1 cellular context compared by ENCODE assay signal in genomic region chr9:101387871-101388506, GRCh38.
TF ChIP-seq lines count a peak whose summit lies in the region.

No MANE protein-coding gene starts in this region.

TF ChIP-seq in HepG2, 621 proteins besides CTCF, POLR2A, EP300 and RAD21 (continued from another document and continues in another):
- TF ChIP-seq FOXO4 (CRISPR knock-in tag; conservative IDR thresholded peaks at IDR 0.05) (no peak), ZNF629 (CRISPR knock-in tag; conservative IDR thresholded peaks at IDR 0.05) (no peak), GPN1 (CRISPR knock-in tag; IDR thresholded peaks at IDR 0.05; ENCODE audit: borderline replicate concordance) (no peak), PRDM15 (CRISPR knock-in tag; IDR thresholded peaks at IDR 0.05) (no peak), NR2F1 (CRISPR knock-in tag; IDR thresholded peaks at IDR 0.05) (no peak), ZMYM2 (CRISPR knock-in tag; IDR thresholded peaks at IDR 0.05) (no peak), SIN3A (IDR thresholded peaks at IDR 0.05; ENCODE audit: borderline replicate concordance, low read depth, low read length) (no peak), ZNF879 (CRISPR knock-in tag; IDR thresholded peaks at IDR 0.05) (no peak), THAP9 (CRISPR knock-in tag; IDR thresholded peaks at IDR 0.05; ENCODE audit: borderline replicate concordance) (no peak), SP1 (IDR thresholded peaks at IDR 0.05) (no peak), SP1 (CRISPR knock-in tag; IDR thresholded peaks at IDR 0.05) (no peak), GTF3A (CRISPR knock-in tag; conservative IDR thresholded peaks at IDR 0.05) (no peak), NR0B2 (CRISPR knock-in tag; IDR thresholded peaks at IDR 0.05) (no peak), TBL1XR1 (IDR thresholded peaks at IDR 0.05; ENCODE audit: borderline replicate concordance, low read length, partially characterized antibody) (no peak), MIER3 (CRISPR knock-in tag; IDR thresholded peaks at IDR 0.05; ENCODE audit: borderline replicate concordance) (peak; percentile 40; the same call in 1 of the 2 replicates), ZNF549 (CRISPR knock-in tag; IDR thresholded peaks at IDR 0.05) (no peak), EED (CRISPR knock-in tag; IDR thresholded peaks at IDR 0.05) (no peak), SRY (CRISPR knock-in tag; IDR thresholded peaks at IDR 0.05) (no peak), ATAD3A (CRISPR knock-in tag; IDR thresholded peaks at IDR 0.05) (no peak), DRAP1 (CRISPR knock-in tag; IDR thresholded peaks at IDR 0.05) (no peak), ZNF703 (CRISPR knock-in tag; IDR thresholded peaks at IDR 0.05; ENCODE audit: borderline replicate concordance) (no peak), DMAP1 (CRISPR knock-in tag; IDR thresholded peaks at IDR 0.05) (0 out of 2 replicates have a peak, but pooled peaks have one; percentile 38), NFE2L1 (CRISPR knock-in tag; IDR thresholded peaks at IDR 0.05; ENCODE audit: borderline replicate concordance) (no peak), RFX3 (CRISPR knock-in tag; IDR thresholded peaks at IDR 0.05) (no peak), LCORL (IDR thresholded peaks at IDR 0.05) (no peak), LCORL (CRISPR knock-in tag; IDR thresholded peaks at IDR 0.05) (no peak), CBX5 (CRISPR knock-in tag; IDR thresholded peaks at IDR 0.05; ENCODE audit: borderline replicate concordance) (no peak), ZNF441 (CRISPR knock-in tag; IDR thresholded peaks at IDR 0.05; ENCODE audit: borderline replicate concordance) (0 out of 2 replicates have a peak, but pooled peaks have one; percentile 22), ZBTB38 (CRISPR knock-in tag; IDR thresholded peaks at IDR 0.05) (no peak), ZSCAN31 (CRISPR knock-in tag; IDR thresholded peaks at IDR 0.05; ENCODE audit: low read depth) (no peak), NFRKB (IDR thresholded peaks at IDR 0.05) (no peak), MIXL1 (CRISPR knock-in tag; IDR thresholded peaks at IDR 0.05) (no peak; the same call in 1 of the 2 replicates), KMT2A (CRISPR knock-in tag; IDR thresholded peaks at IDR 0.05) (no peak), STAG1 (CRISPR knock-in tag; IDR thresholded peaks at IDR 0.05) (peak; percentile 90), HNRNPK (IDR thresholded peaks at IDR 0.05; ENCODE audit: low read depth, low read length, poor library complexity, severe bottlenecking) (no peak), CC2D1A (CRISPR knock-in tag; IDR thresholded peaks at IDR 0.05) (no peak), KLF11 (CRISPR knock-in tag; IDR thresholded peaks at IDR 0.05) (0 out of 2 replicates have a peak, but pooled peaks have one; percentile 58), MED13 (CRISPR knock-in tag; IDR thresholded peaks at IDR 0.05) (no peak), ZNF792 (CRISPR knock-in tag; IDR thresholded peaks at IDR 0.05) (no peak), ZNF839 (CRISPR knock-in tag; IDR thresholded peaks at IDR 0.05; ENCODE audit: borderline replicate concordance) (no peak), ZNF713 (CRISPR knock-in tag; IDR thresholded peaks at IDR 0.05) (no peak), TERF1 (CRISPR knock-in tag; IDR thresholded peaks at IDR 0.05) (no peak), ZNF556 (CRISPR knock-in tag; IDR thresholded peaks at IDR 0.05; ENCODE audit: borderline replicate concordance) (no peak)
- TF ChIP-seq, protein P1, sequence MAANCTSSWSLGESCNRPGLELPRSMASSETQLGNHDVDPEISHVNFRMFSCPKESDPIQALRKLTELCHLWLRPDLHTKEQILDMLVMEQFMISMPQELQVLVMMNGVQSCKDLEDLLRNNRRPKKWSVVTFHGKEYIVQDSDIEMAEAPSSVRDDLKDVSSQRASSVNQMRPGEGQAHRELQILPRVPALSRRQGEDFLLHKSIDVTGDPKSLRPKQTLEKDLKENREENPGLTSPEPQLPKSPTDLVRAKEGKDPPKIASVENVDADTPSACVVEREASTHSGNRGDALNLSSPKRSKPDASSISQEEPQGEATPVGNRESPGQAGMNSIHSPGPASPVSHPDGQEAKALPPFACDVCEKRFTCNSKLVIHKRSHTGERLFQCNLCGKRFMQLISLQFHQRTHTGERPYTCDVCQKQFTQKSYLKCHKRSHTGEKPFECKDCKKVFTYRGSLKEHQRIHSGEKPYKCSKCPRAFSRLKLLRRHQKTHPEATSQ (CRISPR knock-in tag; IDR thresholded peaks at IDR 0.05; ENCODE audit: borderline replicate concordance): no peak
- TF ChIP-seq, protein P2, sequence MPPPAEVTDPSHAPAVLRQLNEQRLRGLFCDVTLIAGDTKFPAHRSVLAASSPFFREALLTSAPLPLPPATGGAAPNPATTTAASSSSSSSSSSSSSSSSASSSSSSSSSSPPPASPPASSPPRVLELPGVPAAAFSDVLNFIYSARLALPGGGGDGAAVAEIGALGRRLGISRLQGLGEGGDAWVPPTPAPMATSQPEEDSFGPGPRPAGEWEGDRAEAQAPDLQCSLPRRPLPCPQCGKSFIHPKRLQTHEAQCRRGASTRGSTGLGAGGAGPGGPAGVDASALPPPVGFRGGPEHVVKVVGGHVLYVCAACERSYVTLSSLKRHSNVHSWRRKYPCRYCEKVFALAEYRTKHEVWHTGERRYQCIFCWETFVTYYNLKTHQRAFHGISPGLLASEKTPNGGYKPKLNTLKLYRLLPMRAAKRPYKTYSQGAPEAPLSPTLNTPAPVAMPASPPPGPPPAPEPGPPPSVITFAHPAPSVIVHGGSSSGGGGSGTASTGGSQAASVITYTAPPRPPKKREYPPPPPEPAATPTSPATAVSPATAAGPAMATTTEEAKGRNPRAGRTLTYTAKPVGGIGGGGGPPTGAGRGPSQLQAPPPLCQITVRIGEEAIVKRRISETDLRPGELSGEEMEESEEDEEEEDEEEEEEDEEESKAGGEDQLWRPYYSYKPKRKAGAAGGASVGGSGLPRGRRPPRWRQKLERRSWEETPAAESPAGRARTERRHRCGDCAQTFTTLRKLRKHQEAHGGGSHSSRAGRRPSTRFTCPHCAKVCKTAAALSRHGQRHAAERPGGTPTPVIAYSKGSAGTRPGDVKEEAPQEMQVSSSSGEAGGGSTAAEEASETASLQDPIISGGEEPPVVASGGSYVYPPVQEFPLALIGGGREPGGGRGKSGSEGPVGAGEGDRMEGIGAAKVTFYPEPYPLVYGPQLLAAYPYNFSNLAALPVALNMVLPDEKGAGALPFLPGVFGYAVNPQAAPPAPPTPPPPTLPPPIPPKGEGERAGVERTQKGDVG (CRISPR knock-in tag; IDR thresholded peaks at IDR 0.05; ENCODE audit: borderline replicate concordance): no peak
- TF ChIP-seq, protein P3, sequence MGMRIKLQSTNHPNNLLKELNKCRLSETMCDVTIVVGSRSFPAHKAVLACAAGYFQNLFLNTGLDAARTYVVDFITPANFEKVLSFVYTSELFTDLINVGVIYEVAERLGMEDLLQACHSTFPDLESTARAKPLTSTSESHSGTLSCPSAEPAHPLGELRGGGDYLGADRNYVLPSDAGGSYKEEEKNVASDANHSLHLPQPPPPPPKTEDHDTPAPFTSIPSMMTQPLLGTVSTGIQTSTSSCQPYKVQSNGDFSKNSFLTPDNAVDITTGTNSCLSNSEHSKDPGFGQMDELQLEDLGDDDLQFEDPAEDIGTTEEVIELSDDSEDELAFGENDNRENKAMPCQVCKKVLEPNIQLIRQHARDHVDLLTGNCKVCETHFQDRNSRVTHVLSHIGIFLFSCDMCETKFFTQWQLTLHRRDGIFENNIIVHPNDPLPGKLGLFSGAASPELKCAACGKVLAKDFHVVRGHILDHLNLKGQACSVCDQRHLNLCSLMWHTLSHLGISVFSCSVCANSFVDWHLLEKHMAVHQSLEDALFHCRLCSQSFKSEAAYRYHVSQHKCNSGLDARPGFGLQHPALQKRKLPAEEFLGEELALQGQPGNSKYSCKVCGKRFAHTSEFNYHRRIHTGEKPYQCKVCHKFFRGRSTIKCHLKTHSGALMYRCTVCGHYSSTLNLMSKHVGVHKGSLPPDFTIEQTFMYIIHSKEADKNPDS (CRISPR knock-in tag; IDR thresholded peaks at IDR 0.05): no peak
- TF ChIP-seq, protein P4, sequence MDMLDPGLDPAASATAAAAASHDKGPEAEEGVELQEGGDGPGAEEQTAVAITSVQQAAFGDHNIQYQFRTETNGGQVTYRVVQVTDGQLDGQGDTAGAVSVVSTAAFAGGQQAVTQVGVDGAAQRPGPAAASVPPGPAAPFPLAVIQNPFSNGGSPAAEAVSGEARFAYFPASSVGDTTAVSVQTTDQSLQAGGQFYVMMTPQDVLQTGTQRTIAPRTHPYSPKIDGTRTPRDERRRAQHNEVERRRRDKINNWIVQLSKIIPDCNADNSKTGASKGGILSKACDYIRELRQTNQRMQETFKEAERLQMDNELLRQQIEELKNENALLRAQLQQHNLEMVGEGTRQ (IDR thresholded peaks at IDR 0.05; ENCODE audit: low read depth, low read length): no peak
- TF ChIP-seq, protein P4 (CRISPR knock-in tag; IDR thresholded peaks at IDR 0.05; ENCODE audit: borderline replicate concordance): no peak
- TF ChIP-seq, protein P5, sequence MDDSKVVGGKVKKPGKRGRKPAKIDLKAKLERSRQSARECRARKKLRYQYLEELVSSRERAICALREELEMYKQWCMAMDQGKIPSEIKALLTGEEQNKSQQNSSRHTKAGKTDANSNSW (CRISPR knock-in tag; IDR thresholded peaks at IDR 0.05; ENCODE audit: borderline replicate concordance): no peak
